ENCODE assay signal across 8 cellular contexts in genomic region chr9:92634712-92635605, GRCh38. TPM values are rescaled to one million over a fixed set of nuclear protein-coding genes. Genes with fewer than 3 reads are reported as not detected.
DNase-seq lines count a peak whose midpoint lies in the region; ATAC-seq and TF ChIP-seq lines count a peak whose summit lies in the region.

No MANE protein-coding gene starts in this region.

- H3K27me3 ChIP-seq in BE2C (no peaks in the 10 kb centered on the region), right lobe of liver (no peaks in the 10 kb centered on the region)

- peak; percentile 64 for ATAC-seq in GM21619 (IDR thresholded peaks at IDR 0.05; ENCODE audit: unreplicated experiment)
- peak; percentile 89 to 97 (median 94) for ATAC-seq in right lobe of liver
- ATAC-seq in HG02571 (IDR thresholded peaks at IDR 0.05; ENCODE audit: unreplicated experiment) = no peak

- H3K4me3 ChIP-seq in BE2C (ENCODE audit: low read depth, low read length) (no peak overlapping the region), right lobe of liver (no peak overlapping the region)

- DNase-seq in BE2C (peak; percentile 85), NCI-H2196 treated with DMSO at 0.1 percent for 48 hours (lab: John Stamatoyannopoulos, UW; ENCODE audit: unreplicated experiment) (peak; percentile 23), right lobe of liver (peak; percentile 72 to 81 (median 79))
- peak; percentile 63 for DNase-seq in activated CD4-positive, alpha-beta T cell treated with anti-CD3 and anti-CD28 coated beads, Interleukin-2, amount 50 U/mL, for 1 hour
- peak; percentile 21 to 37 (median 31) for DNase-seq in stimulated activated CD4-positive, alpha-beta T cell treated with anti-CD3 and anti-CD28 coated beads, TNF-alpha, amount 100 ng/mL, for 4 hours (ENCODE audit: low read depth in 3 of 3)

- intact Hi-C loops in dendritic cell treated with granulocyte-macrophage colony-stimulating factor and Interleukin-4, amounts not matched to agents 40 ng/mL and 50 ng/mL, for 4 days (cut with micrococcal nuclease) = loop anchor here (1.0 to 5.0 kb wide), 4 partner anchors 133 to 493 kb away; partner anchors contain the start of genes CENPP and NOL8
- intact Hi-C loops in right lobe of liver (cut with DNase I) = loop anchor here (10.0 kb wide), 2 partner anchors 130 to 300 kb away; no protein-coding TSS in a partner anchor

- H3K27ac Mint-ChIP-seq in dendritic cell treated with granulocyte-macrophage colony-stimulating factor and Interleukin-4, amounts not matched to agents 40 ng/mL and 50 ng/mL, for 4 days = peak overlapping the region; percentile 8

- no peaks in the 10 kb centered on the region for H3K4me1 ChIP-seq in BE2C
- H3K4me1 ChIP-seq in right lobe of liver = no peaks in the 10 kb centered on the region

- H3K36me3 ChIP-seq in BE2C (peaks cover 60% of the 10 kb centered on the region), right lobe of liver (peaks cover 0 to 58% (median 21%) of the 10 kb centered on the region in 4 donors)

- H3K27me3 Mint-ChIP-seq in dendritic cell treated with granulocyte-macrophage colony-stimulating factor and Interleukin-4, amounts not matched to agents 40 ng/mL and 50 ng/mL, for 4 days = no peaks in the 10 kb centered on the region

- no peak overlapping the region for H3K27ac ChIP-seq in right lobe of liver

- H3K9me3 ChIP-seq in BE2C (no peaks in the 10 kb centered on the region), right lobe of liver (no peaks in the 10 kb centered on the region)

- TF ChIP-seq CTCF in BE2C (IDR thresholded peaks at IDR 0.05; ENCODE audit: low read depth, low read length) (peak; percentile 98), right lobe of liver (IDR thresholded peaks at IDR 0.05) (peak; percentile 91 to 95 (median 92))

- H3K9me3 Mint-ChIP-seq in dendritic cell treated with granulocyte-macrophage colony-stimulating factor and Interleukin-4, amounts not matched to agents 40 ng/mL and 50 ng/mL, for 4 days = no peaks in the 10 kb centered on the region

- no peaks in the 10 kb centered on the region for H3K4me1 Mint-ChIP-seq in dendritic cell treated with granulocyte-macrophage colony-stimulating factor and Interleukin-4, amounts not matched to agents 40 ng/mL and 50 ng/mL, for 4 days (ENCODE audit: low read depth)

- 43% methylated on average over 16 of the region's 35 CpGs for WGBS in right lobe of liver (ENCODE audit: insufficient coverage, low coverage, low lambda C conversion rate, missing lambda C conversion rate)

- H3K4me3 Mint-ChIP-seq in dendritic cell treated with granulocyte-macrophage colony-stimulating factor and Interleukin-4, amounts not matched to agents 40 ng/mL and 50 ng/mL, for 4 days = no peak overlapping the region

- TF ChIP-seq POLR2A in right lobe of liver (IDR thresholded peaks at IDR 0.05) = no peak

- H3K36me3 Mint-ChIP-seq in dendritic cell treated with granulocyte-macrophage colony-stimulating factor and Interleukin-4, amounts not matched to agents 40 ng/mL and 50 ng/mL, for 4 days (ENCODE audit: low read depth) = peaks cover 100% of the 10 kb centered on the region

RNA-seq across cellular contexts. Expression of gene IPPK, which starts 35.0 kb away (rescaled TPM):
- polyA plus RNA-seq in BE2C (2012; ENCODE audit: insufficient read depth, insufficient read length, low read depth) = 17.6 TPM
- 1 to 10 TPM; 2.4 to 4.9 (median 3.7) TPM for total RNA-seq in right lobe of liver

Comparison
In these comparisons a context has a peak if more than half of its experiments do, and no peak if none do; other contexts are left out.
1. DNase-seq: peak in every context shown above with its lines; median percentile 85 in BE2C; 79 in right lobe of liver; 63 in activated CD4-positive, alpha-beta T cell treated with anti-CD3 and anti-CD28 coated beads, Interleukin-2, amount 50 U/mL, for 1 hour; 31 in stimulated activated CD4-positive, alpha-beta T cell treated with anti-CD3 and anti-CD28 coated beads, TNF-alpha, amount 100 ng/mL, for 4 hours; 23 in NCI-H2196 treated with DMSO at 0.1 percent for 48 hours.